Comparison of ENCODE assay signal across 11 cellular contexts in the genomic region with DNA sequence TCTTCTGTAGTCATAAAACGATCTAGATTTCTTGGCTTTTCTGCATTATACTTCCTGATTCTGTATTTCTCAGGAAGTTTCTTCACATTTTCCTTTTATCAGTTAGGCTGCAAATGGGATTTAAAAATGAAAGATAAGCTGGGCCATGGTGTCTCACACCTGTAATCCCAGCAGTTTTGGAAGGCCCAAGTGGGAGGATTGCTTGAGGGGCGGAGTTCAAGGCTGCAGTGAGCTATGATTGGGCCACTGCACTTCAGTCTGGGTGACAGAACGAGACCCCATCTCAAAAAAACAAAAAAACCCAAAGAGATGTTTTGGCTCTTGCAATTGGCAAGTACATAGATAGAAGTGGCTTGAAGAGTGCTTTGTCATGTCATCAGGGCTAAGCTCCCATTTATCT.
"Had no signal": no experiment of that assay in that cellular context is flagged by ENCODE, and none has a peak within 500 bp of the region (broad histone marks: within the 10 kb centered on the region; RNA-seq: fewer than 3 reads in every experiment).

No MANE protein-coding gene starts in this region.

- H3K4me3 ChIP-seq: hepatocyte, right atrium auricular region, skin epidermis had no signal

- H3K27me3 ChIP-seq: hepatocyte, right atrium auricular region had no signal

- H3K27ac ChIP-seq: hepatocyte, right atrium auricular region, skin epidermis, WERI-Rb-1 had no signal

- H3K4me3 Mint-ChIP-seq: activated naive CD4-positive, alpha-beta T cell treated with anti-CD3 and anti-CD28 coated beads for 36 hours had no signal

- H3K9me3 Mint-ChIP-seq: activated naive CD4-positive, alpha-beta T cell treated with anti-CD3 and anti-CD28 coated beads for 36 hours had no signal

- H3K27ac Mint-ChIP-seq: activated naive CD4-positive, alpha-beta T cell treated with anti-CD3 and anti-CD28 coated beads for 36 hours had no signal

- H3K36me3 ChIP-seq: right atrium auricular region had no signal

- DNase-seq: activated CD4-positive, alpha-beta T cell treated with anti-CD3 and anti-CD28 coated beads for 48 hours; activated CD8-positive, alpha-beta memory T cell treated with anti-CD3 and anti-CD28 coated beads for 24 hours; central memory CD4-positive, alpha-beta T cell; cortex of kidney; posterior cingulate gyrus; stimulated activated CD4-positive, alpha-beta T cell treated with anti-CD3 and anti-CD28 coated beads, Interleukin-4, amount 100 ng/mL, for 4 hours; WERI-Rb-1 had no signal
